20 cellular contexts compared by ENCODE assay signal in the genomic region with DNA sequence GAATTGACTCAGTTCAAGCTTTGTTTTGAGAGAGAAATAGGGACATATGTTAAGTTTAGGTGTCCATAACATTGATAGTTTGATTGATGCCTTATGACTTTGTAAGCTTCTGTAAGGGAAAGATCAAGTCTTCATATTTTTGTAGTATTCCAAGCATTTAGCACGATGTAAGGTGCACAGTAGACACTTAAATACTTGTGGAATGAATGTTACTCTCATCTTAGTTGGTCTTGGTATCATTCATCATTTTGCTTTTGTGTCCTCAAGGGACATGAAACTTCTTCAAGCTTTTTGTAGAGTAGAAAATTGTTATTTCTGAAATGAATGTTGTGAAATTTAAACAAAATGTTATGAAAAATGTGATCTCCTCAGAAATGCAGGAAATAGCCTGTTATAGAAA.
"Had no signal": no experiment of that assay in that cellular context is flagged by ENCODE, and none has a peak within 500 bp of the region (broad histone marks: within the 10 kb centered on the region; RNA-seq: fewer than 3 reads in every experiment).

No MANE protein-coding gene starts in this region.

- H3K4me3 ChIP-seq: SJSA1, SK-N-MC had no signal

- H3K4me1 ChIP-seq: SJSA1 had no signal

- H3K36me3 ChIP-seq: SJSA1 had no signal

- FAIRE-seq: RCC 7860 had no signal

- DNase-seq: KBM-7, MV-4-11, NCI-H1092, NCI-H1105 treated with DMSO at 0.1 percent for 48 hours, NCI-H1417 treated with DMSO at 0.1 percent for 48 hours, NCI-H146, NCI-H1694 treated with DMSO at 0.1 percent for 48 hours, NCI-H1930, NCI-H2081, NCI-H2107, NCI-H2227 treated with DMSO at 0.1 percent for 48 hours, NCI-H524, NCI-H526 treated with DMSO at 0.1 percent for 48 hours, NCI-H748 treated with DMSO at 0.1 percent for 48 hours, Right ventricle myocardium superior, RPMI8226, SIG-M5 had no signal

- H3K27ac ChIP-seq: SJSA1, SK-N-MC had no signal

- H3K9me3 ChIP-seq: SJSA1 had no signal

- H3K27me3 ChIP-seq: SJSA1 had no signal
